Comparison of ENCODE assay signal across 15 cellular contexts in the genomic region with DNA sequence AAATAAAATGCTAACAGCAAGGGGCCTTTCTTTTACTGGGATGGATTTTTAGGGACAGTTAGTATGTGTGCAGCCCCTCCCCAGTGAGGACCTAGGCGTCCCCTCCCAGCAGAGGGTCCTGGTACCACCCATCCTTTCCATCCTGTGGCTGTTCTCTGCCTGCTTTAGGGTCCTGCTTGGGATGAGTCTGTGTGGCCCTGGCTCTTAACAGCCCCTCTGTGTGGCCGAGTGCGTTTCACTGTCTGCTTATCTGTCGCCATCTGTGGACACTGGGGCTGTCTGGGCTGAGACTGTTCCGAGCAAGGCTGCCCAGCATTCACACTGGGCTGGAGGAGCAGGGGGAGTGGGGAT. TPM values are rescaled to one million over a fixed set of nuclear protein-coding genes. Genes with fewer than 3 reads are reported as not detected.
DNase-seq lines count a peak whose midpoint lies in the region; ATAC-seq and TF ChIP-seq lines count a peak whose summit lies in the region.
"Had no signal": no experiment of that assay in that cellular context is flagged by ENCODE, and none has a peak within 500 bp of the region (broad histone marks: within the 10 kb centered on the region; RNA-seq: fewer than 3 reads in every experiment).

No MANE protein-coding gene starts in this region.

- H3K56ac ChIP-seq in mesendoderm (ENCODE audit: low read length) = peak overlapping the region; percentile 31

- H3K9ac ChIP-seq in mammary epithelial cell (ENCODE audit: insufficient read depth, low read length) (no peak overlapping the region), mesendoderm (ENCODE audit: low read length) (peak overlapping the region; percentile 14)

- H3K79me1 ChIP-seq in mesendoderm (ENCODE audit: low read length) = peaks cover 2% of the 10 kb centered on the region

- CTCF ChIA-PET in mammary epithelial cell (lab: Charles Lee; ENCODE audit: low non-redundant PET) = no interaction called here

- peaks cover 4% of the 10 kb centered on the region for H3K4me1 ChIP-seq in mammary epithelial cell (ENCODE audit: insufficient read depth, low read length)
- H3K4me1 ChIP-seq in mesendoderm (ENCODE audit: control insufficient read depth, low read depth, low read length) = peaks cover 3% of the 10 kb centered on the region
- peaks cover 34 to 79% (median 54%) of the 10 kb centered on the region in 4 donors for H3K4me1 ChIP-seq in stomach

- no peak overlapping the region for H2BK120ac ChIP-seq in mesendoderm (ENCODE audit: low read depth, low read length)

- 64% methylated on average over 4 of the region's 5 CpGs for WGBS in mammary epithelial cell (ENCODE audit: low coverage, missing lambda C conversion rate)
- no CpG with 5 or more reads among the region's 5 CpGs for WGBS in mesendoderm (ENCODE audit: extremely low coverage, insufficient coverage, low lambda C conversion rate)
- WGBS in stomach, 5 donors = 71 to 87% (median 78%) methylated on average over 4 to 5 of the region's 5 CpGs

- H3K4ac ChIP-seq in mesendoderm (ENCODE audit: low read depth, low read length) = no peak overlapping the region

- no peak overlapping the region for H4K8ac ChIP-seq in mesendoderm (ENCODE audit: low read depth, low read length)

- no peak for TF ChIP-seq CTCF in mammary epithelial cell (conservative IDR thresholded peaks at IDR 0.05 in 1 of 2, IDR thresholded peaks at IDR 0.05 in 1 of 2; ENCODE audit: extremely low read depth in 1 of 2, insufficient read depth in 1 of 2, low read depth in 1 of 2, low read length in 2 of 2)
- no peak for TF ChIP-seq CTCF in stomach (IDR thresholded peaks at IDR 0.05)

- no peak overlapping the region for H2BK15ac ChIP-seq in mesendoderm (replicated peaks; ENCODE audit: low read depth)

- no peak overlapping the region for H3K18ac ChIP-seq in mesendoderm (ENCODE audit: low read length)

- H3K9me3 ChIP-seq in mammary epithelial cell (replicated peaks; ENCODE audit: insufficient read depth, low read length) (no peaks in the 10 kb centered on the region), stomach (no peaks in the 10 kb centered on the region)

- no peak overlapping the region for H3K23ac ChIP-seq in mesendoderm (ENCODE audit: low read length)

- H3K79me2 ChIP-seq in mammary epithelial cell (ENCODE audit: insufficient read depth, low read length) (no peaks in the 10 kb centered on the region), mesendoderm (ENCODE audit: control insufficient read depth, insufficient read depth, low read length) (no peaks in the 10 kb centered on the region)

- no peaks in the 10 kb centered on the region for H3K36me3 ChIP-seq in mammary epithelial cell (ENCODE audit: insufficient read depth, low read length)
- no peaks in the 10 kb centered on the region for H3K36me3 ChIP-seq in mesendoderm (ENCODE audit: control insufficient read depth, insufficient read depth, low read length)
- no peaks in the 10 kb centered on the region for H3K36me3 ChIP-seq in stomach

- H4K5ac ChIP-seq in mesendoderm (ENCODE audit: low read length) = no peak overlapping the region

- peak; percentile 34 for DNase-seq in NCI-H1092 treated with DMSO at 0.1 percent for 48 hours (lab: John Stamatoyannopoulos, UW)
- DNase-seq in NCI-H1092 (lab: John Stamatoyannopoulos, UW) = no peak
- DNase-seq in mammary epithelial cell = no peak
- DNase-seq in mesendoderm = peak; percentile 64
- no peak for DNase-seq in stomach
- no peak for DNase-seq in HUDEP-2 (lab: John Stamatoyannopoulos, UW; ENCODE audit: unreplicated experiment in 76 of 76)
- no peak for DNase-seq in AG20443 (ENCODE audit: low spot score)
- DNase-seq: 8988T; activated naive CD4-positive, alpha-beta T cell treated with Interleukin-2 at 50 U/mL for 16 hours; CD8-positive, alpha-beta T cell; NCI-H2081 treated with DMSO at 0.1 percent for 48 hours; NK-92 treated with Interleukin-12 subunit alpha and Interleukin-12 subunit beta, amount 100 ng/mL, for 24 hours; stimulated activated CD4-positive, alpha-beta T cell treated with anti-CD3 and anti-CD28 coated beads, Interleukin-2, amount 100 ng/mL, for 48 hours had no signal

- no peak overlapping the region for H2BK5ac ChIP-seq in mesendoderm (ENCODE audit: low read length)

- no peak overlapping the region for H2AK5ac ChIP-seq in mesendoderm (ENCODE audit: low read length)

- in situ Hi-C loops in mammary epithelial cell (cut with MboI; ENCODE audit: low sequenced_read_pairs in 2 of 2) = no loop called here

- peak overlapping the region; percentile 8 for H2AFZ ChIP-seq in mammary epithelial cell (ENCODE audit: low read depth, low read length)

- intact Hi-C loops in mammary epithelial cell (cut with micrococcal nuclease) = no loop called here
- intact Hi-C loops in stomach (cut with DNase I; ENCODE audit: low total_unique reads) = no loop called here

- H3K27ac ChIP-seq in mammary epithelial cell (ENCODE audit: insufficient read depth, low read depth, low read length) (no peak overlapping the region), mesendoderm (ENCODE audit: low read depth, low read length) (no peak overlapping the region), stomach (peak overlapping the region; percentile 61 to 80 (median 67))

- TF ChIP-seq EP300 in stomach (IDR thresholded peaks at IDR 0.05) = no peak

- no peak overlapping the region for H3K4me3 ChIP-seq in mammary epithelial cell (replicated peaks in 1 of 3; ENCODE audit: insufficient read depth in 1 of 3, low read depth in 2 of 3, low read length in 3 of 3)
- no peak overlapping the region for H3K4me3 ChIP-seq in mesendoderm (ENCODE audit: low read length)
- H3K4me3 ChIP-seq in stomach = no peak overlapping the region

- H3K27me3 ChIP-seq in mammary epithelial cell (ENCODE audit: insufficient read depth, low read length) = no peaks in the 10 kb centered on the region
- H3K27me3 ChIP-seq in mesendoderm (ENCODE audit: insufficient read depth, low read length, poor library complexity) = no peaks in the 10 kb centered on the region
- no peaks in the 10 kb centered on the region for H3K27me3 ChIP-seq in stomach

- no peak for ATAC-seq in HG02981 (IDR thresholded peaks at IDR 0.05; ENCODE audit: unreplicated experiment)
- ATAC-seq: CD8-positive, alpha-beta T cell had no signal

- BruUV-seq in mammary epithelial cell (replicated peaks; lab: Mats Ljungman, UMichigan) = no TSS peak

- dilution Hi-C loops in mammary epithelial cell (cut with HindIII; ENCODE audit: low sequenced_read_pairs) = no loop called here

- H4K20me1 ChIP-seq in mammary epithelial cell (ENCODE audit: insufficient read depth, low read length) = no peaks in the 10 kb centered on the region

- H3K4me2 ChIP-seq in mammary epithelial cell (ENCODE audit: insufficient read depth, low read depth, low read length) = no peak overlapping the region
- no peak overlapping the region for H3K4me2 ChIP-seq in mesendoderm (ENCODE audit: low read length)

- TF ChIP-seq POLR2A in stomach (IDR thresholded peaks at IDR 0.05) = no peak

RNA-seq across cellular contexts. Expression of a gene that starts 17.0 kb away (rescaled TPM):
- total RNA-seq in mammary epithelial cell (10 to 100 TPM in 1 of 2 donors, under 1 TPM in 1; 0.49 to 12.8 TPM), stomach (100 to 1,000 TPM in 2 of 5 donors, 10 to 100 TPM in 2, 1 to 10 TPM in 1; 1.2 to 700 (median 33.5) TPM)
- polyA plus RNA-seq in mammary epithelial cell (0.01 TPM), stomach (10 to 100 TPM in 1 of 3 donors, 1 to 10 TPM in 2; 2.9 to 13.8 (median 8.8) TPM)
- polyA minus RNA-seq in mammary epithelial cell = not detected
- polyA plus RNA-seq in mesendoderm (2013, experiment 1 of 2) = 21.9 TPM
- 21.3 TPM for polyA plus RNA-seq in mesendoderm (2013, experiment 2 of 2)
- total RNA-seq: myocyte had no signal

Comparison
In these comparisons a context has a peak if more than half of its experiments do, and no peak if none do; other contexts are left out.
1. DNase-seq: peak in NCI-H1092 treated with DMSO at 0.1 percent for 48 hours (single experiment) and mesendoderm (single experiment); none in NCI-H1092 (single experiment), mammary epithelial cell (single experiment), stomach (single experiment), HUDEP-2 (0 of 76) and AG20443 (single experiment).
2. H3K27ac ChIP-seq: peak in stomach (5 of 5); none in mammary epithelial cell (single experiment) and mesendoderm (single experiment).